In genomic region chr2:135573620-135574019, GRCh38 we compare ENCODE assay signal across 24 cellular contexts. TPM values are rescaled to one million over a fixed set of nuclear protein-coding genes. Genes with fewer than 3 reads are reported as not detected.
DNase-seq lines count a peak whose midpoint lies in the region; ATAC-seq, FAIRE-seq and TF ChIP-seq lines count a peak whose summit lies in the region.
"Had no signal": no experiment of that assay in that cellular context is flagged by ENCODE, and none has a peak within 500 bp of the region (broad histone marks: within the 10 kb centered on the region; RNA-seq: fewer than 3 reads in every experiment).

No MANE protein-coding gene starts in this region.

- no peaks in the 10 kb centered on the region for H4K20me1 ChIP-seq in K562 (replicated peaks; ENCODE audit: control insufficient read depth, insufficient read depth, low read length)

- 100% methylated on average over 1 of the region's 1 CpG for WGBS in K562 (ENCODE audit: insufficient coverage, low coverage, missing lambda C conversion rate)
- WGBS in gastroesophageal sphincter (ENCODE audit: low coverage in 1 of 2), 2 donors: 89% methylated on average over 1 of the region's 1 CpG; no CpG with 5 or more reads in 1 of the 2 donors

- POLR2A ChIA-PET in K562 (lab: Yijun Ruan, JAX): interaction anchor here (1.0 to 1.1 kb wide), 2 partner anchors 12 to 24 kb away, joined by 3 to 4 read pairs; no protein-coding TSS in a partner anchor

- H3K9me1 ChIP-seq in K562 (ENCODE audit: control insufficient read depth, insufficient read depth, low read length): no peaks in the 10 kb centered on the region

- BruUV-seq in K562 (replicated peaks; lab: Mats Ljungman, UMichigan): no TSS peak

- TF ChIP-seq POLR2A in K562 (conservative IDR thresholded peaks at IDR 0.05) (no peak), gastroesophageal sphincter (IDR thresholded peaks at IDR 0.05) (no peak)

- H3K36me3 ChIP-seq in cardiac muscle cell (no peaks in the 10 kb centered on the region), left ventricle myocardium inferior (peaks cover 12% of the 10 kb centered on the region), K562 (ENCODE audit: control insufficient read depth, insufficient read depth, low read length) (peaks cover 16% of the 10 kb centered on the region; the same call in 1 of the 3 replicates), gastroesophageal sphincter (peaks cover 4 to 13% of the 10 kb centered on the region in 2 donors)
- H3K36me3 ChIP-seq: ovary had no signal

- TF ChIP-seq RAD21 in K562 (CRISPR knock-in tag; conservative IDR thresholded peaks at IDR 0.05 in 1 of 2, IDR thresholded peaks at IDR 0.05 in 1 of 2): no peak

- CTCF ChIA-PET in K562 (lab: Yijun Ruan, JAX; ENCODE audit: low intra/inter-chr PET ratio): no interaction called here

- no peak for ATAC-seq in K562
- ATAC-seq in gastroesophageal sphincter: no peak
- ATAC-seq in GM18870 (IDR thresholded peaks at IDR 0.05; ENCODE audit: unreplicated experiment): no peak
- ATAC-seq: effector memory CD8-positive, alpha-beta T cell; heart right ventricle; left cardiac atrium; naive thymus-derived CD4-positive, alpha-beta T cell; stimulated activated naive CD8-positive, alpha-beta T cell treated with anti-CD3 and anti-CD28 coated beads, Interleukin-15, amount 100 ng/mL, for 72 hours had no signal

- intact Hi-C loops in left ventricle myocardium inferior (cut with micrococcal nuclease) (no loop called here), K562 (cut with micrococcal nuclease) (no loop called here)

- TF ChIP-seq EP300 in K562 (IDR thresholded peaks at IDR 0.05; ENCODE audit: low read length) (no peak), gastroesophageal sphincter (IDR thresholded peaks at IDR 0.05) (no peak)

- H2AFZ ChIP-seq in K562 (ENCODE audit: low read depth, low read length): no peak overlapping the region

- no peak overlapping the region for H3K4me3 ChIP-seq in cardiac muscle cell
- no peak overlapping the region for H3K4me3 ChIP-seq in left ventricle myocardium inferior
- H3K4me3 ChIP-seq in K562: no peak overlapping the region
- H3K4me3 ChIP-seq in gastroesophageal sphincter: no peak overlapping the region
- H3K4me3 ChIP-seq: ascending aorta, heart right ventricle, ovary, right atrium auricular region, tibial artery had no signal

- FAIRE-seq in K562 (lab: Jason Lieb, UNC) (peak; percentile 49), frontal cortex (lab: Jason Lieb, UNC) (peak; percentile 17)

- no peak overlapping the region for H3K9ac ChIP-seq in K562 (ENCODE audit: insufficient read depth in 1 of 2, low read depth in 2 of 2, low read length in 2 of 2)

- peak; percentile 5 for TF ChIP-seq CTCF in cardiac muscle cell (IDR thresholded peaks at IDR 0.05; ENCODE audit: low read depth, low read length)
- no peak for TF ChIP-seq CTCF in left ventricle myocardium inferior (IDR thresholded peaks at IDR 0.05; ENCODE audit: borderline replicate concordance)
- TF ChIP-seq CTCF in K562 (IDR thresholded peaks at IDR 0.05 in 2 of 3, conservative IDR thresholded peaks at IDR 0.05 in 1 of 3; ENCODE audit: insufficient read depth in 2 of 3, low read depth in 1 of 3, low read length in 3 of 3): no peak
- no peak for TF ChIP-seq CTCF in gastroesophageal sphincter (IDR thresholded peaks at IDR 0.05)

- H3K4me2 ChIP-seq in K562 (ENCODE audit: insufficient read depth, low read length): no peak overlapping the region

- H3K27me3 ChIP-seq in cardiac muscle cell (no peaks in the 10 kb centered on the region), left ventricle myocardium inferior (ENCODE audit: low read depth) (no peaks in the 10 kb centered on the region), K562 (ENCODE audit: control insufficient read depth in 2 of 2, insufficient read depth in 2 of 2, low read length in 2 of 2) (no peaks in the 10 kb centered on the region), gastroesophageal sphincter (no peaks in the 10 kb centered on the region)
- H3K27me3 ChIP-seq: ascending aorta, heart right ventricle, ovary, right atrium auricular region, tibial artery had no signal

- H3K79me2 ChIP-seq in K562 (ENCODE audit: control insufficient read depth, insufficient read depth, low read length): no peaks in the 10 kb centered on the region

- no peaks in the 10 kb centered on the region for H3K9me3 ChIP-seq in cardiac muscle cell (ENCODE audit: low read depth)
- no peaks in the 10 kb centered on the region for H3K9me3 ChIP-seq in left ventricle myocardium inferior (replicated peaks)
- H3K9me3 ChIP-seq in K562 (replicated peaks; ENCODE audit: control insufficient read depth, insufficient read depth, low read depth, low read length): no peaks in the 10 kb centered on the region
- no peaks in the 10 kb centered on the region for H3K9me3 ChIP-seq in gastroesophageal sphincter
- H3K9me3 ChIP-seq: ascending aorta, heart right ventricle, ovary, right atrium auricular region, tibial artery had no signal

- no peak for DNase-seq in cardiac muscle cell (ENCODE audit: low read depth in 1 of 2, low spot score in 1 of 2)
- DNase-seq in left ventricle myocardium inferior: no peak
- no peak for DNase-seq in K562 (ENCODE audit: extremely low read depth in 1 of 4, low spot score in 3 of 4)
- no peak for DNase-seq in frontal cortex (ENCODE audit: low spot score in 2 of 2)
- no peak for DNase-seq in activated CD8-positive, alpha-beta memory T cell treated with anti-CD3 and anti-CD28 coated beads, Interleukin-2, amount 50 U/mL, for 48 hours
- no peak for DNase-seq in NCI-H2107 treated with DMSO at 0.1 percent for 48 hours (lab: John Stamatoyannopoulos, UW; ENCODE audit: unreplicated experiment)
- DNase-seq: 8988T; activated CD4-positive, alpha-beta T cell treated with anti-CD3 and anti-CD28 coated beads, Interleukin-2, amount 10 ng/mL, durations not matched to agents 7 days and 5 days; COR-L47; effector memory CD8-positive, alpha-beta T cell; GOT3; heart right ventricle; left cardiac atrium; naive thymus-derived CD4-positive, alpha-beta T cell; NCI-H748 treated with DMSO at 0.1 percent for 48 hours; OCI-M1; ovary; Right ventricle myocardium superior; stimulated activated naive CD8-positive, alpha-beta T cell treated with anti-CD3 and anti-CD28 coated beads, Interleukin-15, amount 100 ng/mL, for 72 hours; tibial artery had no signal

- H3K27ac ChIP-seq in cardiac muscle cell (no peak overlapping the region), left ventricle myocardium inferior (replicated peaks) (no peak overlapping the region), K562 (ENCODE audit: extremely low read depth, low read depth, low read length) (no peak overlapping the region), gastroesophageal sphincter (no peak overlapping the region)
- H3K27ac ChIP-seq: ascending aorta, heart right ventricle, ovary, right atrium auricular region, tibial artery had no signal

- in situ Hi-C loops in K562 (cut with MboI): no loop called here

- H3K4me1 ChIP-seq in cardiac muscle cell (ENCODE audit: low read depth) (no peaks in the 10 kb centered on the region), left ventricle myocardium inferior (no peaks in the 10 kb centered on the region), K562 (replicated peaks in 1 of 2; ENCODE audit: control insufficient read depth in 2 of 2, insufficient read depth in 2 of 2, low read length in 2 of 2) (no peaks in the 10 kb centered on the region), gastroesophageal sphincter (no peaks in the 10 kb centered on the region)
- H3K4me1 ChIP-seq: ascending aorta, heart right ventricle, right atrium auricular region, tibial artery had no signal

RNA-seq across cellular contexts. Expression of gene R3HDM1, which starts 42.3 kb away (rescaled TPM):
- total RNA-seq in cardiac muscle cell (11.9 and 24.8 TPM in 2 replicates), left ventricle myocardium inferior (17.8 TPM), K562 (2014; rRNA removed) (11.1 and 14.2 TPM in 2 replicates), K562 (2014; rRNA removed; fragmentation: Illumina TruSeq; extraction: Trizol) (26.8 and 28.2 TPM in 2 replicates), K562 (2015; rRNA removed; fragmentation: Illumina TruSeq; extraction: Trizol) (31.0 and 31.4 TPM in 2 replicates), K562 (2021) (49.4 and 50.1 TPM in 2 replicates), frontal cortex (93.8 TPM), gastroesophageal sphincter (10 to 100 TPM; 15.9 to 27.9 (median 22.8) TPM)
- polyA plus RNA-seq in cardiac muscle cell (30.6 and 32.7 TPM in 2 replicates), K562 (2011; rRNA removed) (72.1 and 81.8 TPM in 2 replicates), K562 (2014; fragmentation: Illumina TruSeq; extraction: Trizol) (72.7 and 89.4 TPM in 2 replicates), K562 (2014; fragmentation: Nextera tagmentation; extraction: Ambion mirVana) (10 to 100 TPM; 12.4 to 20.8 TPM), K562 (2014; rRNA removed) (43.4 and 44.3 TPM in 2 replicates)
- 36.9 and 130 TPM in 2 replicates for total RNA-seq in K562 (2011; cell fraction: chromatin; rRNA removed; ENCODE audit: low replicate concordance)
- total RNA-seq in K562 (2011; cell fraction: nucleolus; rRNA removed): 23.0 and 34.0 TPM in 2 replicates
- total RNA-seq in K562 (2011; cell fraction: nucleoplasm; rRNA removed): 54.6 and 83.0 TPM in 2 replicates
- 111 and 126 TPM in 2 replicates for polyA plus RNA-seq in K562 (2011; cell fraction: cytosol; rRNA removed)
- polyA plus RNA-seq in K562 (2011; cell fraction: nucleus; rRNA removed): 39.0 and 43.6 TPM in 2 replicates
- 32.7 and 43.5 TPM in 2 replicates for polyA plus RNA-seq in K562 (2012)
- polyA minus RNA-seq in K562 (2011; rRNA and poly(A)+ RNA removed): 56.2 and 56.6 TPM in 2 replicates
- polyA minus RNA-seq in K562 (2011; cell fraction: cytosol; rRNA and poly(A)+ RNA removed): 35.9 and 43.7 TPM in 2 replicates
- polyA minus RNA-seq in K562 (2011; cell fraction: nucleus; rRNA and poly(A)+ RNA removed): 32.2 and 40.2 TPM in 2 replicates

RNA-seq across cellular contexts. Expression of gene ZRANB3, which starts 42.6 kb away (rescaled TPM):
- total RNA-seq in cardiac muscle cell (5.0 and 8.8 TPM in 2 replicates), left ventricle myocardium inferior (1.4 TPM), K562 (2014; rRNA removed) (8.6 and 11.6 TPM in 2 replicates), K562 (2014; rRNA removed; fragmentation: Illumina TruSeq; extraction: Trizol) (19.1 and 24.7 TPM in 2 replicates), K562 (2015; rRNA removed; fragmentation: Illumina TruSeq; extraction: Trizol) (13.3 and 15.0 TPM in 2 replicates), K562 (2021) (14.7 and 16.3 TPM in 2 replicates), frontal cortex (13.5 TPM), gastroesophageal sphincter (1 to 10 TPM; 1.4 to 4.6 (median 2.4) TPM)
- polyA plus RNA-seq in cardiac muscle cell (3.9 and 5.6 TPM in 2 replicates), K562 (2011; rRNA removed) (15.7 and 21.3 TPM in 2 replicates), K562 (2014; fragmentation: Illumina TruSeq; extraction: Trizol) (11.8 and 13.9 TPM in 2 replicates), K562 (2014; fragmentation: Nextera tagmentation; extraction: Ambion mirVana) (10 to 100 TPM; 12.1 to 15.3 TPM), K562 (2014; rRNA removed) (7.1 and 9.5 TPM in 2 replicates)
- 19.3 and 48.2 TPM in 2 replicates for total RNA-seq in K562 (2011; cell fraction: chromatin; rRNA removed; ENCODE audit: low replicate concordance)
- 7.0 and 8.8 TPM in 2 replicates for total RNA-seq in K562 (2011; cell fraction: nucleolus; rRNA removed)
- 15.4 and 25.0 TPM in 2 replicates for total RNA-seq in K562 (2011; cell fraction: nucleoplasm; rRNA removed)
- polyA plus RNA-seq in K562 (2011; cell fraction: cytosol; rRNA removed): 4.9 and 9.7 TPM in 2 replicates
- polyA plus RNA-seq in K562 (2011; cell fraction: nucleus; rRNA removed): 4.6 and 6.2 TPM in 2 replicates
- polyA plus RNA-seq in K562 (2012): 8.6 and 10.9 TPM in 2 replicates
- 27.5 and 30.9 TPM in 2 replicates for polyA minus RNA-seq in K562 (2011; rRNA and poly(A)+ RNA removed)
- polyA minus RNA-seq in K562 (2011; cell fraction: cytosol; rRNA and poly(A)+ RNA removed): 7.8 and 10.9 TPM in 2 replicates
- polyA minus RNA-seq in K562 (2011; cell fraction: nucleus; rRNA and poly(A)+ RNA removed): 8.5 and 14.7 TPM in 2 replicates
